Comparison of ENCODE assay signal across 8 cellular contexts in the genomic region with DNA sequence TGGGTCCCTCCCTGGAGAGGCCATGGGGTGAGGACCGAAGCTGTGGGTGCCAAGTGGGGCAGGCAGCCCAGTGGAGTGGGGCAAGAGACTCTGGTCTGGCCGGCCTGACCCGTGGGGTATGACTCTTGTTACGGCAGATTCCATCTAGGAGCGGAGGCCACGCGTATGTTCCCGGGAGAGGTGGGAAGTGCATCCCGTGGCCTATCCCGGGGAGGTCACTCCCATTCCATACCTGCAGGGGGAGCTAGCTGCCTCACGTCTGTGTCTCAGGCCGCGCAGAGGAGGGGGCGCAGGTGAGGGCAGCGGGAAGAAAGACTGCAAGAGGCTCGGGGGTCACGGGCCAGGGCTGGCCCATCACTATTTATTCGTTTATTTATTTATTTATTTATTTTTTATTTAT. TPM values are rescaled to one million over a fixed set of nuclear protein-coding genes. Genes with fewer than 3 reads are reported as not detected.
DNase-seq lines count a peak whose midpoint lies in the region; ATAC-seq and TF ChIP-seq lines count a peak whose summit lies in the region.

No MANE protein-coding gene starts in this region.

- H3K4me1 ChIP-seq in PC-3 (ENCODE audit: insufficient read depth, low read length): peaks cover 9% of the 10 kb centered on the region; the same call in 1 of the 2 replicates
- peaks cover 17% of the 10 kb centered on the region for H3K4me1 ChIP-seq in colonic mucosa

- peaks cover 86% of the 10 kb centered on the region for H3K79me2 ChIP-seq in PC-3 (ENCODE audit: low read length)

- CTCF ChIA-PET in PC-3 (lab: Charles Lee): interaction anchor here (0.7 kb wide), 2 partner anchors 140 to 432 kb away, joined by 3 to 4 read pairs; no protein-coding TSS in a partner anchor

- no peak overlapping the region for H3K27ac ChIP-seq in PC-3 (ENCODE audit: low read length)
- no peak overlapping the region for H3K27ac ChIP-seq in colonic mucosa

- no peaks in the 10 kb centered on the region for H3K27me3 Mint-ChIP-seq in naive B cell

- no peaks in the 10 kb centered on the region for H3K9me3 Mint-ChIP-seq in naive B cell

- H3K36me3 Mint-ChIP-seq in naive B cell: no peaks in the 10 kb centered on the region

- TF ChIP-seq CTCF in PC-3 (conservative IDR thresholded peaks at IDR 0.05; ENCODE audit: low read depth, low read length) (peak; percentile 53), colonic mucosa (IDR thresholded peaks at IDR 0.05) (peak; percentile 60)

- H3K4me3 ChIP-seq in PC-3 (ENCODE audit: low read length) (no peak overlapping the region), colonic mucosa (no peak overlapping the region)

- peak; percentile 46 for DNase-seq in activated T-cell treated with anti-CD3 and anti-CD28 coated beads, Interleukin-2, amount 50 U/mL, for 1 hour
- DNase-seq in activated T-cell treated with anti-CD3 and anti-CD28 coated beads for 4 hours (no peak), PC-3 (peak; percentile 61), colonic mucosa (peak; percentile 58), naive B cell (no peak), Ammon's horn (ENCODE audit: low spot score) (no peak)
- DNase-seq in effector CD4-positive, alpha-beta T cell: no peak

- H3F3A ChIP-seq in PC-3 (ENCODE audit: low read length, unreplicated experiment): no peaks in the 10 kb centered on the region

- peak overlapping the region; percentile 12 to 99 (median 76) for H3K27ac Mint-ChIP-seq in naive B cell

- H3K27me3 ChIP-seq in PC-3 (ENCODE audit: low read length) (no peaks in the 10 kb centered on the region), colonic mucosa (no peaks in the 10 kb centered on the region)

- peaks cover 36 to 39% (median 36%) of the 10 kb centered on the region in 3 donors for H3K4me1 Mint-ChIP-seq in naive B cell

- intact Hi-C loops in PC-3 (cut with micrococcal nuclease) (no loop called here), colonic mucosa (cut with DNase I) (no loop called here)

- H3K9ac ChIP-seq in PC-3 (ENCODE audit: low read length) (no peak overlapping the region), colonic mucosa (ENCODE audit: low read depth in 2 of 2, low read length in 2 of 2) (no peak overlapping the region)

- ATAC-seq in PC-3 (peak; percentile 17; the same call in 1 of the 2 replicates), naive B cell (ENCODE audit: low read depth in 2 of 2) (no peak), GM18511 (IDR thresholded peaks at IDR 0.05; ENCODE audit: unreplicated experiment) (no peak)

- no peak overlapping the region for H2AFZ ChIP-seq in PC-3 (ENCODE audit: low read length)

- no peak overlapping the region for H3K4me2 ChIP-seq in PC-3 (ENCODE audit: low read length)

- no peaks in the 10 kb centered on the region for H3K9me3 ChIP-seq in PC-3 (ENCODE audit: low read length)
- H3K9me3 ChIP-seq in colonic mucosa: no peaks in the 10 kb centered on the region

- no peaks in the 10 kb centered on the region for H3K36me3 ChIP-seq in PC-3 (ENCODE audit: low read depth, low read length)
- H3K36me3 ChIP-seq in colonic mucosa: no peaks in the 10 kb centered on the region

- H4K20me1 ChIP-seq in PC-3 (ENCODE audit: low read length): 0 out of 2 replicates have a peak, but pooled peaks cover 9% of the 10 kb centered on the region

- POLR2A ChIA-PET in PC-3 (lab: Charles Lee; ENCODE audit: unreplicated experiment): interaction anchor here (0.6 kb wide), 1 partner anchor 24 kb away, joined by 3 read pairs; no protein-coding TSS in a partner anchor

- H3K4me3 Mint-ChIP-seq in naive B cell: peak overlapping the region in 7 of 8 donors; percentile 10 to 64 (median 51)

- H3K9me2 ChIP-seq in PC-3 (replicated peaks; ENCODE audit: low read length): no peaks in the 10 kb centered on the region

- BruUV-seq in PC-3 (replicated peaks; lab: Mats Ljungman, UMichigan): no TSS peak

RNA-seq across cellular contexts. Expression of a gene that starts 4.9 kb away (rescaled TPM):
- 83.6 and 106 TPM in 2 replicates for total RNA-seq in PC-3 (2014; rRNA removed)
- 10 to 100 TPM; 55.3 to 61.0 TPM for total RNA-seq in colonic mucosa
- 10 to 100 TPM; 17.6 to 40.7 (median 25.1) TPM for polyA plus RNA-seq in naive B cell (ENCODE audit: low read depth in 6 of 6)

RNA-seq across cellular contexts. Expression of a gene that starts 40.7 kb away (rescaled TPM):
- total RNA-seq in PC-3 (2014; rRNA removed): 8.4 and 10.3 TPM in 2 replicates
- 10 to 100 TPM; 14.2 to 24.7 TPM for total RNA-seq in colonic mucosa
- 1 to 10 TPM; 1.9 to 6.1 (median 3.6) TPM for polyA plus RNA-seq in naive B cell (ENCODE audit: low read depth in 6 of 6)

RNA-seq across cellular contexts. Expression of a gene that starts 40.7 kb away (rescaled TPM):
- total RNA-seq in PC-3 (2014; rRNA removed): 61.5 and 73.7 TPM in 2 replicates
- total RNA-seq in colonic mucosa: 10 to 100 TPM; 57.4 to 91.8 TPM
- 10 to 100 TPM; 18.9 to 35.1 (median 25.6) TPM for polyA plus RNA-seq in naive B cell (ENCODE audit: low read depth in 6 of 6)

Comparison
In these comparisons a context has a peak if more than half of its experiments do, and no peak if none do; other contexts are left out.
1. DNase-seq: peak in activated T-cell treated with anti-CD3 and anti-CD28 coated beads, Interleukin-2, amount 50 U/mL, for 1 hour (single experiment), PC-3 (single experiment) and colonic mucosa (single experiment); none in activated T-cell treated with anti-CD3 and anti-CD28 coated beads for 4 hours (single experiment), naive B cell (single experiment), effector CD4-positive, alpha-beta T cell (single experiment) and Ammon's horn (single experiment).